In the genomic region with DNA sequence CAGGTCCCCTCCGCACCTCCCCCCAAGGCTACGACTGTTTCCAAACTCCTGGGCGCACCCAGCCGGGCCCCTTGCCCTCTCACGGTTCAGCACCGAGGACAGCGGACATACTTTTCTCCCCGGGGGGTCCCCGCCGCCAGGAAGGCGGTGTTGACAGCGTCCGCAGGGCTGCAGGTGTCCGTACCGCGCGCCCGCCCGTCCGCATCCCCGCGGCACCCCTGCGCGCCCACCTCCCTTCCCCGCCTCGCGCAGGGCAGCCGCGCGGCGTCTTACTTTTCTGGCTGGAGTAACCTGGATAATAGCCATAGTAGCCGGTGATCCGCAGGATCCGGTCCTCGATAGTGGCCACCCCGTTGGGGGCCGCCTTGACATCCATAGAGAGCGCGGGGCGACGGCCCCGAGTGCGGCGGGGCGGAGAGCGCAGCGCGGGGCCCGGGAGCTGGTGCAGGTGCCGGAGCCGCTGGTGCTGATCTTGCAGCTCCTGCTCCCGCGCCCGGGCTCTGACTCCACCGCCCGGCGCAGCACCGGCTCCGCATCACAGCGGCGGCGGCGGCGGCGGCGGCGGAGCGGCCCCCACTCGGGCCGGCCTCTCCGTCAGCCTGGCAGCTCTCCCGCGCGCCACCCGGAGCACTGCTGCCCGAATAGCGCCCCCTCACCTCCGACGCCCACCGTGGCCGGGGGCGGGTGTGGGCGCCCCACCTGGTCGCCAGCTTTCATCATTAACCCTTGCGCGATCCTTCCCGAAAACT, we compare ENCODE assay signal across 10 cellular contexts. TPM values are rescaled to one million over a fixed set of nuclear protein-coding genes. Genes with fewer than 3 reads are reported as not detected.
DNase-seq lines count a peak whose midpoint lies in the region; ATAC-seq, FAIRE-seq and TF ChIP-seq lines count a peak whose summit lies in the region.
"Had no signal": no experiment of that assay in that cellular context is flagged by ENCODE, and none has a peak within 500 bp of the region (broad histone marks: within the 10 kb centered on the region; RNA-seq: fewer than 3 reads in every experiment).

A gene (minus strand): TSS at position 643 of the 749 bp plus-strand sequence.

- TF ChIP-seq CTCF in coronary artery (IDR thresholded peaks at IDR 0.05), result no peak

- no peak within 1 kb of the TSS for H3K27ac ChIP-seq in coronary artery
- H3K27ac ChIP-seq in small intestine (ENCODE audit: low read depth in 1 of 2, low read length in 1 of 2), result no peak within 1 kb of the TSS
- H3K27ac ChIP-seq: colonic mucosa had no signal

- no peaks in the 10 kb centered on the region for H3K9me3 ChIP-seq in small intestine (ENCODE audit: control insufficient read depth, low read depth)
- H3K9me3 ChIP-seq: colonic mucosa had no signal

- H3K4me1 ChIP-seq in small intestine (ENCODE audit: control insufficient read depth in 2 of 2, insufficient read depth in 1 of 2, low read depth in 1 of 2, low read length in 1 of 2), result no peaks in the 10 kb centered on the region
- H3K4me1 ChIP-seq: colonic mucosa had no signal

- DNase-seq in AG08396 (ENCODE audit: low spot score) (peak; percentile 30), coronary artery (ENCODE audit: low spot score) (no peak), lung microvascular endothelial cell (ENCODE audit: low read depth in 2 of 2) (peak; percentile 3 to 6), small intestine (no peak)
- DNase-seq: colonic mucosa, T-helper 17 cell had no signal

- peaks cover 17 to 18% of the 10 kb centered on the region in 2 donors for H3K27me3 ChIP-seq in small intestine (ENCODE audit: control insufficient read depth in 2 of 2, insufficient read depth in 2 of 2, low read length in 2 of 2)

- ATAC-seq in HG03354 (IDR thresholded peaks at IDR 0.05; ENCODE audit: poor library complexity, severe bottlenecking, unreplicated experiment) (peak; percentile 75), GM18517 (IDR thresholded peaks at IDR 0.05; ENCODE audit: unreplicated experiment) (no peak), GM18870 (IDR thresholded peaks at IDR 0.05; ENCODE audit: unreplicated experiment) (no peak), HG03469 (IDR thresholded peaks at IDR 0.05; ENCODE audit: unreplicated experiment) (no peak)
- ATAC-seq: T-helper 17 cell had no signal

- peak within 1 kb of the TSS; percentile 60 for H3K4me3 ChIP-seq in coronary artery
- H3K4me3 ChIP-seq in small intestine (ENCODE audit: low read depth in 1 of 2, low read length in 2 of 2), result no peak within 1 kb of the TSS
- H3K4me3 ChIP-seq: colonic mucosa had no signal

- H3K36me3 ChIP-seq in small intestine (ENCODE audit: control insufficient read depth in 2 of 2, insufficient read depth in 2 of 2, low read length in 2 of 2), result no peaks in the 10 kb centered on the region
- H3K36me3 ChIP-seq: colonic mucosa had no signal

- FAIRE-seq in small intestine (lab: Jason Lieb, UNC), result no peak

- WGBS in small intestine, 3 donors, result 4 to 10% (median 7%) methylated on average over 54 to 87 of the region's 87 CpGs

RNA-seq across cellular contexts. Expression of the gene that starts here (rescaled TPM):
- not detected in 2 replicates for total RNA-seq in lung microvascular endothelial cell
- polyA plus RNA-seq in small intestine, result under 1 TPM in 1 of 3 donors, not detected in 2; 0.10 TPM
- total RNA-seq: colonic mucosa, T-helper 17 cell had no signal

Comparison
In these comparisons a context has a peak if more than half of its experiments do, and no peak if none do; other contexts are left out.
1. Peak in DNase-seq in lung microvascular endothelial cell; RNA of the gene not detected or under 1 TPM.